21 cellular contexts compared by ENCODE assay signal in genomic region chr5:59832577-59833301, GRCh38.
A peak's percentile ranks its signal among the peaks of the same experiment; 100 is the strongest.
DNase-seq lines count a peak whose midpoint lies in the region; ATAC-seq and TF ChIP-seq lines count a peak whose summit lies in the region.
"Had no signal": no experiment of that assay in that cellular context is flagged by ENCODE, and none has a peak within 500 bp of the region (broad histone marks: within the 10 kb centered on the region; RNA-seq: fewer than 3 reads in every experiment).

No MANE protein-coding gene starts in this region.

- no peak overlapping the region for H3K4me3 Mint-ChIP-seq in immature natural killer cell
- H3K4me3 Mint-ChIP-seq: CD14-positive monocyte had no signal

- in situ Hi-C loops in G401 (cut with HindIII; ENCODE audit: low sequenced_read_pairs), result no loop called here

- no peak overlapping the region for H3K4me3 ChIP-seq in WERI-Rb-1 (ENCODE audit: low read depth, low read length)
- H3K4me3 ChIP-seq: PC-9 had no signal

- H3K4me1 Mint-ChIP-seq in immature natural killer cell, result no peaks in the 10 kb centered on the region

- H3K27me3 ChIP-seq in WERI-Rb-1 (ENCODE audit: insufficient read depth, low read depth, severe bottlenecking), result no peaks in the 10 kb centered on the region

- TF ChIP-seq CTCF in WERI-Rb-1 (IDR thresholded peaks at IDR 0.05; ENCODE audit: low read depth, low read length), result no peak

- H3K27ac ChIP-seq in WERI-Rb-1, result no peak overlapping the region
- H3K27ac ChIP-seq: PC-9 had no signal

- H3K9me3 ChIP-seq in WERI-Rb-1 (ENCODE audit: severe bottlenecking), result no peaks in the 10 kb centered on the region

- H3K9me3 Mint-ChIP-seq in immature natural killer cell, result peaks cover 0 to 2% (median 0%) of the 10 kb centered on the region in 6 donors
- H3K9me3 Mint-ChIP-seq: CD14-positive monocyte had no signal

- H3K27ac Mint-ChIP-seq in immature natural killer cell, result no peak overlapping the region

- H3K36me3 Mint-ChIP-seq in immature natural killer cell, result no peaks in the 10 kb centered on the region

- ATAC-seq in GM21367 (IDR thresholded peaks at IDR 0.05; ENCODE audit: unreplicated experiment), result no peak
- ATAC-seq: HCT116 had no signal

- no peaks in the 10 kb centered on the region for H3K36me3 ChIP-seq in WERI-Rb-1

- peak; percentile 20 for DNase-seq in G401 (ENCODE audit: low spot score)
- DNase-seq in NCI-H446 treated with DMSO at 0.1 percent for 48 hours (lab: John Stamatoyannopoulos, UW), result peak; percentile 90
- DNase-seq in WERI-Rb-1, result peak; percentile 45
- peak; percentile 45 for DNase-seq in myocyte (ENCODE audit: low read depth)
- no peak for DNase-seq in NCI-H1436 (lab: John Stamatoyannopoulos, UW)
- no peak for DNase-seq in immature natural killer cell
- DNase-seq in erythroblast (lab: John Stamatoyannopoulos, UW), result no peak
- DNase-seq: ACHN, AML-193, DMS153, EL, KG1, NCI-H146, NCI-H2107, NCI-H226, NCI-H748 treated with DMSO at 0.1 percent for 48 hours, PC-9, T-helper 1 cell had no signal

- H3K27me3 Mint-ChIP-seq in immature natural killer cell (ENCODE audit: low read depth in 3 of 3), result peaks cover 0 to 7% (median 4%) of the 10 kb centered on the region in 3 donors

- TF ChIP-seq POLR2A in erythroblast (IDR thresholded peaks at IDR 0.05; ENCODE audit: low read length), result no peak

Comparison
In these comparisons a context has a peak if more than half of its experiments do, and no peak if none do; other contexts are left out.
1. DNase-seq: peak in G401 (single experiment), NCI-H446 treated with DMSO at 0.1 percent for 48 hours (single experiment), WERI-Rb-1 (single experiment) and myocyte (single experiment); none in NCI-H1436 (single experiment), immature natural killer cell (0 of 3) and erythroblast (0 of 2).